ENCODE assay signal across 19 cellular contexts in genomic region chr14:101926620-101927019, GRCh38. TPM values are rescaled to one million over a fixed set of nuclear protein-coding genes. Genes with fewer than 3 reads are reported as not detected.
DNase-seq lines count a peak whose midpoint lies in the region; ATAC-seq lines count a peak whose summit lies in the region.
"Had no signal": no experiment of that assay in that cellular context is flagged by ENCODE, and none has a peak within 500 bp of the region (broad histone marks: within the 10 kb centered on the region; RNA-seq: fewer than 3 reads in every experiment).

No MANE protein-coding gene starts in this region.

- H3K27ac Mint-ChIP-seq in CD4-positive, CD25-positive, alpha-beta regulatory T cell: no peak overlapping the region
- peak overlapping the region; percentile 2 to 65 for H3K27ac Mint-ChIP-seq in effector memory CD8-positive, alpha-beta T cell

- H3K36me3 ChIP-seq in CD4-positive, CD25-positive, alpha-beta regulatory T cell (ENCODE audit: control insufficient read depth, insufficient read depth, low read length): peaks cover 49% of the 10 kb centered on the region

- H3K27ac ChIP-seq in CD4-positive, CD25-positive, alpha-beta regulatory T cell (ENCODE audit: insufficient read depth, low read length, poor library complexity, severe bottlenecking): peak overlapping the region; percentile 41
- H3K27ac ChIP-seq: PC-9 had no signal

- peaks cover 13% of the 10 kb centered on the region for H3K36me3 Mint-ChIP-seq in CD4-positive, CD25-positive, alpha-beta regulatory T cell
- H3K36me3 Mint-ChIP-seq in effector memory CD8-positive, alpha-beta T cell (ENCODE audit: insufficient read depth): peaks cover 55% of the 10 kb centered on the region

- H3K4me3 Mint-ChIP-seq in CD4-positive, CD25-positive, alpha-beta regulatory T cell: no peak overlapping the region
- H3K4me3 Mint-ChIP-seq in effector memory CD8-positive, alpha-beta T cell: no peak overlapping the region

- no peaks in the 10 kb centered on the region for H3K9me3 Mint-ChIP-seq in CD4-positive, CD25-positive, alpha-beta regulatory T cell
- H3K9me3 Mint-ChIP-seq in effector memory CD8-positive, alpha-beta T cell: no peaks in the 10 kb centered on the region

- H3K9me3 ChIP-seq in CD4-positive, CD25-positive, alpha-beta regulatory T cell (ENCODE audit: control insufficient read depth in 2 of 2, low read length in 2 of 2): no peaks in the 10 kb centered on the region
- H3K9me3 ChIP-seq: BE2C, mucosa of descending colon had no signal

- ATAC-seq in CD4-positive, CD25-positive, alpha-beta regulatory T cell (ENCODE audit: low read depth in 2 of 2): no peak
- ATAC-seq in effector memory CD8-positive, alpha-beta T cell (replicated peaks): no peak
- no peak for ATAC-seq in sciatic nerve
- no peak for ATAC-seq in GM21717 (IDR thresholded peaks at IDR 0.05; ENCODE audit: unreplicated experiment)
- ATAC-seq in GM21786 (IDR thresholded peaks at IDR 0.05; ENCODE audit: unreplicated experiment): no peak
- ATAC-seq: mucosa of descending colon had no signal

- no peaks in the 10 kb centered on the region for H3K4me1 ChIP-seq in CD4-positive, CD25-positive, alpha-beta regulatory T cell (ENCODE audit: control insufficient read depth, insufficient read depth, low read length, poor library complexity, severe bottlenecking)
- H3K4me1 ChIP-seq: BE2C had no signal

- intact Hi-C loops in sciatic nerve (cut with DNase I): no loop called here

- no peaks in the 10 kb centered on the region for H3K27me3 ChIP-seq in CD4-positive, CD25-positive, alpha-beta regulatory T cell (ENCODE audit: control insufficient read depth, insufficient read depth, low read length)
- H3K27me3 ChIP-seq: BE2C had no signal

- H3K4me3 ChIP-seq in CD4-positive, CD25-positive, alpha-beta regulatory T cell (ENCODE audit: low read depth, low read length): no peak overlapping the region
- H3K4me3 ChIP-seq: mucosa of descending colon, PC-9 had no signal

- no peak for DNase-seq in CD4-positive, CD25-positive, alpha-beta regulatory T cell
- DNase-seq in D341Med (ENCODE audit: low spot score): peak; percentile 6
- DNase-seq in effector memory CD8-positive, alpha-beta T cell: no peak
- DNase-seq in sciatic nerve (ENCODE audit: low spot score): peak; percentile 17
- DNase-seq in NCI-H748 (lab: John Stamatoyannopoulos, UW; ENCODE audit: unreplicated experiment): no peak
- no peak for DNase-seq in ecto neural progenitor cell (ENCODE audit: low spot score)
- DNase-seq: activated CD4-positive, CD25-positive, alpha-beta regulatory T cell; BE2C; cortex of kidney; DMS153; GF-D8; Kasumi-1; mucosa of descending colon; NCI-H1105; NCI-H774; PC-9; substantia nigra had no signal

- peaks cover 0 to 5% (median 2%) of the 10 kb centered on the region in 4 donors for H3K4me1 Mint-ChIP-seq in CD4-positive, CD25-positive, alpha-beta regulatory T cell
- H3K4me1 Mint-ChIP-seq in effector memory CD8-positive, alpha-beta T cell (ENCODE audit: low read depth in 2 of 2): peaks cover 0 to 2% of the 10 kb centered on the region in 2 donors

- no peaks in the 10 kb centered on the region for H3K27me3 Mint-ChIP-seq in CD4-positive, CD25-positive, alpha-beta regulatory T cell
- H3K27me3 Mint-ChIP-seq in effector memory CD8-positive, alpha-beta T cell: no peaks in the 10 kb centered on the region

RNA-seq across cellular contexts. Expression of gene DYNC1H1, which starts 37.8 kb away (rescaled TPM):
- total RNA-seq in CD4-positive, CD25-positive, alpha-beta regulatory T cell: 314 TPM
- 10 to 100 TPM; 23.6 to 36.8 (median 30.9) TPM for polyA plus RNA-seq in CD4-positive, CD25-positive, alpha-beta regulatory T cell
- total RNA-seq in sciatic nerve: 496 TPM

Comparison
In these comparisons a context has a peak if more than half of its experiments do, and no peak if none do; other contexts are left out.
1. DNase-seq: peak in D341Med (single experiment) and sciatic nerve (single experiment); none in CD4-positive, CD25-positive, alpha-beta regulatory T cell (0 of 3), effector memory CD8-positive, alpha-beta T cell (0 of 3), NCI-H748 (single experiment) and ecto neural progenitor cell (single experiment).
2. H3K27ac Mint-ChIP-seq: peak in effector memory CD8-positive, alpha-beta T cell (2 of 2); none in CD4-positive, CD25-positive, alpha-beta regulatory T cell (0 of 3).